ENCODE assay signal across 30 cellular contexts in the genomic region with DNA sequence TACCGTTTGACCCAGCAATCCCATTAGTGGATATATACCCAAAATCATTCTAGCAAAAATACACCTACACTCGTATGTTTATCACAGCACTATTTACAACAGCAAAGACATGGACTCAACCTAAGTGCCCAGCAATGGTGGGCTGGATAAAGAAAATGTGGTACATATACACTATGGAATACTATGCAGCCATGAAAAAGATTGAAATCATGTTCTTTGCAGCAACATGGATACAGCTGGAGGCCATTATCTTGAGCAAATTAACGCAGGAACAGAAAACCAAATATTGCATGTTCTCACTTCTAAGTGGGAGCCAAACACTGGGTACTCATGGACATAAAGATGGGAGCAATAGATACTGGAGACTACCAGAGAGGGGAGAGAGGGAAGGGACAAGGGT.
"Had no signal": no experiment of that assay in that cellular context is flagged by ENCODE, and none has a peak within 500 bp of the region (broad histone marks: within the 10 kb centered on the region; RNA-seq: fewer than 3 reads in every experiment).

No MANE protein-coding gene starts in this region.

- H3K27me3 ChIP-seq: colonic mucosa, gastrocnemius medialis, hepatocyte had no signal

- H3K4me1 Mint-ChIP-seq: immature natural killer cell; naive B cell; naive thymus-derived CD8-positive, alpha-beta T cell had no signal

- ATAC-seq: effector memory CD8-positive, alpha-beta T cell; esophagus mucosa; gastrocnemius medialis; heart left ventricle; left colon; left lobe of liver; lower lobe of right lung; mucosa of descending colon; naive thymus-derived CD8-positive, alpha-beta T cell had no signal

- H3K4me3 ChIP-seq: colonic mucosa, esophagus squamous epithelium, gastrocnemius medialis, heart left ventricle, hepatocyte, left ventricle myocardium inferior, lower lobe of right lung, mucosa of descending colon had no signal

- H3K27ac Mint-ChIP-seq: dendritic cell treated with granulocyte-macrophage colony-stimulating factor and Interleukin-4, amounts not matched to agents 40 ng/mL and 50 ng/mL, for 4 days; effector memory CD8-positive, alpha-beta T cell; endodermal cell; immature natural killer cell; mesothelial cell of epicardium; naive B cell had no signal

- H3K79me2 ChIP-seq: hepatocyte had no signal

- H3K4me1 ChIP-seq: colonic mucosa, esophagus squamous epithelium, gastrocnemius medialis, heart left ventricle, left ventricle myocardium inferior, lower lobe of right lung had no signal

- H3K4me3 Mint-ChIP-seq: dendritic cell treated with granulocyte-macrophage colony-stimulating factor and Interleukin-4, amounts not matched to agents 40 ng/mL and 50 ng/mL, for 4 days; effector memory CD8-positive, alpha-beta T cell; endodermal cell; immature natural killer cell; mesothelial cell of epicardium; naive B cell; naive thymus-derived CD8-positive, alpha-beta T cell had no signal

- DNase-seq: colonic mucosa; cortex of kidney; effector CD8-positive, alpha-beta T cell; effector memory CD8-positive, alpha-beta T cell; endodermal cell; erythroblast; esophagus squamous epithelium; foreskin fibroblast; foreskin melanocyte; gastrocnemius medialis; heart left ventricle; hypothalamus; immature natural killer cell; islet precursor cell; kidney; kidney glomerular epithelial cell; left colon; left ventricle myocardium inferior; lower lobe of right lung; mesenchymal stem cell; mucosa of descending colon; naive B cell; naive thymus-derived CD8-positive, alpha-beta T cell had no signal

- H3K36me3 ChIP-seq: colonic mucosa, esophagus squamous epithelium, gastrocnemius medialis, heart left ventricle, left ventricle myocardium inferior, lower lobe of right lung had no signal

- H3K36me3 Mint-ChIP-seq: immature natural killer cell, mesothelial cell of epicardium had no signal

- FAIRE-seq: endometrium, kidney had no signal

- H3K4me2 ChIP-seq: hepatocyte had no signal

- H3K27ac ChIP-seq: colonic mucosa, epithelial cell of prostate, esophagus squamous epithelium, gastrocnemius medialis, heart left ventricle, hepatocyte, left ventricle myocardium inferior, lower lobe of right lung had no signal

- H3K9me3 ChIP-seq: colonic mucosa, esophagus squamous epithelium, gastrocnemius medialis, left ventricle myocardium inferior, lower lobe of right lung, mucosa of descending colon had no signal

- H2AFZ ChIP-seq: hepatocyte had no signal
